26 cellular contexts compared by ENCODE assay signal in the genomic region with DNA sequence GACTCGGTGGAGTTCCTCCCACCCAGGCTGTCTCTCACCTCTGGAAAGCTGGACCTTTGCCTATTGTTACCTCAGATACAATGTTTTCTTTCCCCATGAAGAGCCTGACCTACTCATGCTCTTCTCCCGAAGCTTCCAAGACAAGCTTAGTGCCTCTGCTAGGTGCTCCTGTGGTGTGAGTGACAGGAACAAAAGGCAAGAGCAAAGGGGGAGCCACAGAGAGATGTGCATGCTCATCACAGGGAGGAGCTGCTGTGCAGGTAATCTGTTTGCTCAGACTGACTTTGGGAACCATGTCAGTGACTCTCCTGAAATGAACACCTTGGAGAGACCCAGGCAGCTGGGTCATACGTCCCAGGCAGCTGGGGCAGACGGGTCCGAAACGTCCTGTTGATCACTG. TPM values are rescaled to one million over a fixed set of nuclear protein-coding genes. Genes with fewer than 3 reads are reported as not detected.
DNase-seq lines count a peak whose midpoint lies in the region; ATAC-seq lines count a peak whose summit lies in the region.
"Had no signal": no experiment of that assay in that cellular context is flagged by ENCODE, and none has a peak within 500 bp of the region (broad histone marks: within the 10 kb centered on the region; RNA-seq: fewer than 3 reads in every experiment).

No MANE protein-coding gene starts in this region.

- no peaks in the 10 kb centered on the region for H3K9me3 ChIP-seq in SJCRH30 (replicated peaks)
- H3K9me3 ChIP-seq: BE2C, HAP-1, pancreas, sigmoid colon, tibial artery had no signal

- no peaks in the 10 kb centered on the region; the same call in 1 of the 2 replicates for H3K4me1 ChIP-seq in SJCRH30
- H3K4me1 ChIP-seq: BE2C, HAP-1, pancreas, sigmoid colon had no signal

- no peak for ATAC-seq in Right ventricle myocardium superior (ENCODE audit: poor library complexity)
- no peak for ATAC-seq in HG02840 (IDR thresholded peaks at IDR 0.05; ENCODE audit: low FRiP score, unreplicated experiment)
- ATAC-seq: naive thymus-derived CD4-positive, alpha-beta T cell had no signal

- H3K4me3 ChIP-seq in SJCRH30 = no peak overlapping the region
- H3K4me3 ChIP-seq: HAP-1, pancreas, sigmoid colon, tibial artery had no signal

- H3K27ac ChIP-seq in SJCRH30 = no peak overlapping the region
- H3K27ac ChIP-seq: pancreas, sigmoid colon, tibial artery had no signal

- intact Hi-C loops in Right ventricle myocardium superior (cut with DNase I) = no loop called here

- no peaks in the 10 kb centered on the region for H3K27me3 ChIP-seq in SJCRH30
- H3K27me3 ChIP-seq: BE2C, pancreas, sigmoid colon, tibial artery had no signal

- DNase-seq in DMS53 (lab: John Stamatoyannopoulos, UW) = peak; percentile 34
- DNase-seq in DMS53 treated with DMSO at 0.1 percent for 48 hours (lab: John Stamatoyannopoulos, UW; ENCODE audit: unreplicated experiment) = no peak
- peak; percentile 3 for DNase-seq in LHCN-M2 (ENCODE audit: low read depth)
- DNase-seq in SJCRH30 = peak; percentile 7 to 40
- peak; percentile 58 for DNase-seq in iPS-NIHi7 (ENCODE audit: extremely low spot score)
- DNase-seq in Right ventricle myocardium superior = no peak
- no peak for DNase-seq in NAMALWA (ENCODE audit: low spot score)
- DNase-seq: 8988T; activated CD4-positive, alpha-beta T cell treated with anti-CD3 and anti-CD28 coated beads for 1 hour; activated naive CD8-positive, alpha-beta T cell treated with anti-CD3 and anti-CD28 coated beads, Interleukin-2, amount 10 ng/mL, durations not matched to agents 7 days and 5 days; BE2C; GDM1; hippocampal formation; kidney glomerular epithelial cell; naive thymus-derived CD4-positive, alpha-beta T cell; NCI-H2029 treated with DMSO at 0.1 percent for 48 hours; NCI-H526 treated with DMSO at 0.1 percent for 48 hours; pancreas; sigmoid colon; stimulated activated naive CD4-positive, alpha-beta T cell; T1000; tibial artery had no signal

- H3K36me3 ChIP-seq in SJCRH30 = no peaks in the 10 kb centered on the region
- H3K36me3 ChIP-seq: BE2C, HAP-1, pancreas, sigmoid colon, tibial artery had no signal

RNA-seq across cellular contexts. Expression of a gene that starts 53.6 kb away (rescaled TPM):
- not detected in 2 replicates for total RNA-seq in LHCN-M2 (2014; rRNA removed)
- polyA plus RNA-seq in LHCN-M2 (2012) = 0.09 TPM
- not detected in 2 replicates for total RNA-seq in SJCRH30 (2014; rRNA removed; shearing (Covaris generic))
- total RNA-seq in Right ventricle myocardium superior = not detected
- total RNA-seq: activated CD8-positive, alpha-beta memory T cell treated with anti-CD3 and anti-CD28 coated beads for 36 hours; activated naive CD8-positive, alpha-beta T cell treated with anti-CD3 and anti-CD28 coated beads, Interleukin-2, amount 10 ng/mL, durations not matched to agents 7 days and 5 days; MCF 10A; naive thymus-derived CD4-positive, alpha-beta T cell had no signal
- polyA plus RNA-seq: naive thymus-derived CD4-positive, alpha-beta T cell had no signal

Comparison
In these comparisons a context has a peak if more than half of its experiments do, and no peak if none do; other contexts are left out.
1. DNase-seq: peak in DMS53 (single experiment), LHCN-M2 (single experiment), SJCRH30 (2 of 2) and iPS-NIHi7 (single experiment); none in DMS53 treated with DMSO at 0.1 percent for 48 hours (single experiment), Right ventricle myocardium superior (single experiment) and NAMALWA (single experiment).